ENCODE assay signal across 14 cellular contexts in the genomic region with DNA sequence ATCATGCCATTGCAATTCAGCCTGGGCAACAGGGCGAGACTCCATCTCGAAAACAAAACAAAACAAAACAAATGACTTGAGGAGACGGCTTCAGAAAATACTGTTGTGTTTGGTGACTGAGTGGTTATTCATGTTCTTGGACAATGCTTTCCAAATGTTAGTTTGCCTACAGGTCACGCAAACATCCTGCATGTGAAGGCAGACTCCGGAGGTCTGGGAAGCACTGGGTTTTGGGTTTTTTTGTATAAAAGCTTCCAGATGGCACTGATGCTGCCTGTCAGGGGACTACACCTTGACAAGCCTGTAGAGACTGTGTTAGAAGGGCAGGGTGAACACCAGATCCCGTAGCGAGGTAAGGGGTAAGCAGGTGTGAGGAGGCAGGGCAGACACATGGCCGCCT.
DNase-seq lines count a peak whose midpoint lies in the region; ATAC-seq and TF ChIP-seq lines count a peak whose summit lies in the region.
"Had no signal": no experiment of that assay in that cellular context is flagged by ENCODE, and none has a peak within 500 bp of the region (broad histone marks: within the 10 kb centered on the region; RNA-seq: fewer than 3 reads in every experiment).

No MANE protein-coding gene starts in this region.

- H3K36me3 ChIP-seq in PC-3 (ENCODE audit: low read depth, low read length) = no peaks in the 10 kb centered on the region
- no peaks in the 10 kb centered on the region for H3K36me3 ChIP-seq in esophagus squamous epithelium

- H3K27ac Mint-ChIP-seq in activated CD4-positive, alpha-beta memory T cell treated with anti-CD3 and anti-CD28 coated beads, Interleukin-2, amount 10 ng/mL, durations not matched to agents 7 days and 5 days = no peak overlapping the region
- H3K27ac Mint-ChIP-seq: CD14-positive monocyte had no signal

- peak overlapping the region; percentile 71 for H3K9ac ChIP-seq in PC-3 (ENCODE audit: low read length)
- H3K9ac ChIP-seq: parathyroid adenoma had no signal

- no peaks in the 10 kb centered on the region for H3F3A ChIP-seq in PC-3 (ENCODE audit: low read length, unreplicated experiment)

- H2AFZ ChIP-seq in PC-3 (ENCODE audit: low read length) = no peak overlapping the region
- H2AFZ ChIP-seq: parathyroid adenoma had no signal

- H3K36me3 Mint-ChIP-seq in activated CD4-positive, alpha-beta memory T cell treated with anti-CD3 and anti-CD28 coated beads, Interleukin-2, amount 10 ng/mL, durations not matched to agents 7 days and 5 days (ENCODE audit: low read depth) = no peaks in the 10 kb centered on the region
- H3K36me3 Mint-ChIP-seq: CD14-positive monocyte had no signal

- no peaks in the 10 kb centered on the region for H3K9me3 Mint-ChIP-seq in activated CD4-positive, alpha-beta memory T cell treated with anti-CD3 and anti-CD28 coated beads, Interleukin-2, amount 10 ng/mL, durations not matched to agents 7 days and 5 days
- H3K9me3 Mint-ChIP-seq: activated T-cell treated with anti-CD3 and anti-CD28 coated beads, Interleukin-2, amount 50 U/mL, for 4 hours had no signal

- no peak for TF ChIP-seq CTCF in AG09319 (IDR thresholded peaks at IDR 0.05; ENCODE audit: low read depth, low read length)
- TF ChIP-seq CTCF in PC-3 (conservative IDR thresholded peaks at IDR 0.05; ENCODE audit: low read depth, low read length) = no peak
- TF ChIP-seq CTCF in esophagus squamous epithelium (IDR thresholded peaks at IDR 0.05) = no peak

- H3K4me3 Mint-ChIP-seq in activated CD4-positive, alpha-beta memory T cell treated with anti-CD3 and anti-CD28 coated beads, Interleukin-2, amount 10 ng/mL, durations not matched to agents 7 days and 5 days = no peak overlapping the region
- H3K4me3 Mint-ChIP-seq: activated T-cell treated with anti-CD3 and anti-CD28 coated beads, Interleukin-2, amount 50 U/mL, for 4 hours; CD14-positive monocyte had no signal

- H3K4me3 ChIP-seq in PC-3 (ENCODE audit: low read length) (no peak overlapping the region), esophagus squamous epithelium (no peak overlapping the region)

- H3K9me3 ChIP-seq in PC-3 (ENCODE audit: low read length) (no peaks in the 10 kb centered on the region), esophagus squamous epithelium (no peaks in the 10 kb centered on the region)

- peaks cover under 1% of the 10 kb centered on the region for H3K27me3 Mint-ChIP-seq in activated CD4-positive, alpha-beta memory T cell treated with anti-CD3 and anti-CD28 coated beads, Interleukin-2, amount 10 ng/mL, durations not matched to agents 7 days and 5 days

- H3K4me1 Mint-ChIP-seq in activated CD4-positive, alpha-beta memory T cell treated with anti-CD3 and anti-CD28 coated beads, Interleukin-2, amount 10 ng/mL, durations not matched to agents 7 days and 5 days = no peaks in the 10 kb centered on the region

- peaks cover 26% of the 10 kb centered on the region for H3K4me1 ChIP-seq in PC-3 (ENCODE audit: insufficient read depth, low read length)
- peaks cover 0 to 10% (median 10%) of the 10 kb centered on the region in 3 donors for H3K4me1 ChIP-seq in esophagus squamous epithelium
- H3K4me1 ChIP-seq: parathyroid adenoma had no signal

- intact Hi-C loops in PC-3 (cut with micrococcal nuclease) = no loop called here
- intact Hi-C loops in esophagus squamous epithelium (cut with DNase I) = no loop called here
- intact Hi-C loops in posterior vena cava (cut with DNase I) = no loop called here

- ATAC-seq in PC-3 (no peak), HG02571 (IDR thresholded peaks at IDR 0.05; ENCODE audit: unreplicated experiment) (no peak)
- ATAC-seq: activated T-cell treated with anti-CD3 and anti-CD28 coated beads, Interleukin-2, amount 50 U/mL, for 4 hours had no signal

- BruUV-seq in PC-3 (replicated peaks; lab: Mats Ljungman, UMichigan) = no TSS peak

- no peak for TF ChIP-seq POLR2A in esophagus squamous epithelium (IDR thresholded peaks at IDR 0.05)

- H3K4me2 ChIP-seq in PC-3 (ENCODE audit: low read length) = peak overlapping the region; percentile 31

- POLR2A ChIA-PET in PC-3 (lab: Charles Lee; ENCODE audit: unreplicated experiment) = no interaction called here
- POLR2A ChIA-PET in activated CD4-positive, alpha-beta memory T cell treated with anti-CD3 and anti-CD28 coated beads, Interleukin-2, amount 10 ng/mL, durations not matched to agents 7 days and 5 days (lab: Charles Lee) = no interaction called here

- H3K79me2 ChIP-seq in PC-3 (ENCODE audit: low read length) = no peaks in the 10 kb centered on the region
- H3K79me2 ChIP-seq: parathyroid adenoma had no signal

- no peaks in the 10 kb centered on the region for H3K27me3 ChIP-seq in PC-3 (ENCODE audit: low read length)
- H3K27me3 ChIP-seq in esophagus squamous epithelium = peaks cover 0 to 4% (median 0%) of the 10 kb centered on the region in 4 donors

- CTCF ChIA-PET in PC-3 (lab: Charles Lee) = no interaction called here
- CTCF ChIA-PET in activated CD4-positive, alpha-beta memory T cell treated with anti-CD3 and anti-CD28 coated beads, Interleukin-2, amount 10 ng/mL, durations not matched to agents 7 days and 5 days (lab: Charles Lee) = no interaction called here

- H4K20me1 ChIP-seq in PC-3 (ENCODE audit: low read length) = no peaks in the 10 kb centered on the region

- H3K27ac ChIP-seq in PC-3 (ENCODE audit: low read length) (peak overlapping the region; percentile 97), esophagus squamous epithelium (peak overlapping the region in 3 of 4 donors; percentile 14 to 58 (median 23))
- H3K27ac ChIP-seq: parathyroid adenoma had no signal

- 72 to 81% methylated on average over 6 to 8 of the region's 8 CpGs for WGBS in esophagus squamous epithelium, 2 donors

- DNase-seq in AG09319 (ENCODE audit: extremely low read depth, low read depth) (peak; percentile 75), PC-3 (peak; percentile 61), esophagus squamous epithelium (lab: John Stamatoyannopoulos, UW) (no peak), posterior vena cava (ENCODE audit: low spot score) (peak; percentile 19), RPMI8226 (no peak)
- DNase-seq in stimulated activated CD4-positive, alpha-beta T cell treated with anti-CD3 and anti-CD28 coated beads, Interleukin-2, amount 100 ng/mL, for 48 hours = no peak
- no peak for DNase-seq in activated CD4-positive, alpha-beta memory T cell treated with anti-CD3 and anti-CD28 coated beads, Interleukin-2, amount 10 ng/mL, durations not matched to agents 7 days and 5 days
- DNase-seq: activated CD4-positive, CD25-positive, alpha-beta regulatory T cell treated with anti-CD3 and anti-CD28 coated beads, Interleukin-2, amount 50 U/mL, for 72 hours; activated T-cell treated with anti-CD3 and anti-CD28 coated beads, Interleukin-2, amount 50 U/mL, for 4 hours; midbrain; stimulated activated CD4-positive, alpha-beta T cell treated with anti-CD3 and anti-CD28 coated beads, Interleukin-1b, Interleukin-23, amount 100 ng/mL, for 48 hours had no signal

- H3K9me2 ChIP-seq in PC-3 (replicated peaks; ENCODE audit: low read length) = no peaks in the 10 kb centered on the region

Comparison
In these comparisons a context has a peak if more than half of its experiments do, and no peak if none do; other contexts are left out.
1. DNase-seq: peak in AG09319 (single experiment), PC-3 (single experiment) and posterior vena cava (single experiment); none in esophagus squamous epithelium (single experiment), stimulated activated CD4-positive, alpha-beta T cell treated with anti-CD3 and anti-CD28 coated beads, Interleukin-2, amount 100 ng/mL, for 48 hours (0 of 2), activated CD4-positive, alpha-beta memory T cell treated with anti-CD3 and anti-CD28 coated beads, Interleukin-2, amount 10 ng/mL, durations not matched to agents 7 days and 5 days (single experiment) and RPMI8226 (single experiment).